1 cellular context compared by ENCODE assay signal in genomic region chr17:61286449-61286848, GRCh38.
TF ChIP-seq lines count a peak whose summit lies in the region.

No MANE protein-coding gene starts in this region.

TF ChIP-seq in H1, 55 proteins besides CTCF, POLR2A, EP300 and RAD21 (continued from another document):
- TF ChIP-seq SIN3A (conservative IDR thresholded peaks at IDR 0.05 in 1 of 2, IDR thresholded peaks at IDR 0.05 in 1 of 2; ENCODE audit: low read depth in 1 of 2, low read length in 2 of 2) (no peak), BACH1 (IDR thresholded peaks at IDR 0.05; ENCODE audit: low read length) (no peak), TAF7 (optimal IDR thresholded peaks at IDR 0.05; ENCODE audit: borderline replicate concordance, low read depth, low read length) (no peak), MAFK (IDR thresholded peaks at IDR 0.05; ENCODE audit: low read depth, low read length) (no peak), BRCA1 (IDR thresholded peaks at IDR 0.05; ENCODE audit: low read depth, low read length) (no peak), SP4 (IDR thresholded peaks at IDR 0.05; ENCODE audit: low read length) (no peak)
